Comparison of ENCODE assay signal across 8 cellular contexts in genomic region chr2:241315183-241315878, GRCh38. TPM values are rescaled to one million over a fixed set of nuclear protein-coding genes. Genes with fewer than 3 reads are reported as not detected.
DNase-seq lines count a peak whose midpoint lies in the region; ATAC-seq and TF ChIP-seq lines count a peak whose summit lies in the region.

TSS of gene HDLBP (minus strand) at chr2:241315672. CDS start at chr2:241266869, 48,803 bp downstream.

- peak within 1 kb of the TSS; percentile 100 for H3K4me3 Mint-ChIP-seq in activated CD4-positive, alpha-beta T cell treated with anti-CD3 and anti-CD28 coated beads for 36 hours

- CTCF ChIA-PET in activated CD4-positive, alpha-beta T cell treated with anti-CD3 and anti-CD28 coated beads for 36 hours (lab: Charles Lee): interaction anchor here (0.5 to 1.2 kb wide), 6 partner anchors 13 to 411 kb away, joined by 3 to 6 read pairs (median 3); partner anchors contain the start of gene PASK

- peak; percentile 32 for TF ChIP-seq CTCF in choroid plexus epithelial cell (conservative IDR thresholded peaks at IDR 0.05; ENCODE audit: low read depth, low read length)

- POLR2A ChIA-PET in activated CD4-positive, alpha-beta T cell treated with anti-CD3 and anti-CD28 coated beads for 36 hours (lab: Charles Lee): interaction anchor here (0.6 to 1.1 kb wide), 4 partner anchors 13 to 327 kb away, joined by 3 to 4 read pairs (median 4); no protein-coding TSS in a partner anchor

- intact Hi-C loops in activated CD4-positive, alpha-beta T cell treated with anti-CD3 and anti-CD28 coated beads for 36 hours (cut with DNase I, micrococcal nuclease): loop anchor here (1.0 to 10.0 kb wide), 28 partner anchors 41 to 1911 kb away; partner anchors contain the start of genes DTYMK (in 2 of the 2), DUSP28 (in 2 of the 2), FARP2 (in 2 of the 2) and MTERF4 (in 2 of the 2)

- H3K4me3 ChIP-seq in choroid plexus epithelial cell (ENCODE audit: low read depth, low read length): peak within 1 kb of the TSS; percentile 94

- peak within 1 kb of the TSS; percentile 100 for H3K27ac Mint-ChIP-seq in activated CD4-positive, alpha-beta T cell treated with anti-CD3 and anti-CD28 coated beads for 36 hours

- peaks cover 71% of the 10 kb centered on the region for H3K4me1 Mint-ChIP-seq in activated CD4-positive, alpha-beta T cell treated with anti-CD3 and anti-CD28 coated beads for 36 hours

- H3K27me3 Mint-ChIP-seq in activated CD4-positive, alpha-beta T cell treated with anti-CD3 and anti-CD28 coated beads for 36 hours: no peaks in the 10 kb centered on the region

- peak; percentile 62 for ATAC-seq in HG03442 (IDR thresholded peaks at IDR 0.05; ENCODE audit: unreplicated experiment)
- peak; percentile 84 for ATAC-seq in activated CD4-positive, alpha-beta T cell treated with anti-CD3 and anti-CD28 coated beads for 36 hours

- H3K9me3 Mint-ChIP-seq in activated CD4-positive, alpha-beta T cell treated with anti-CD3 and anti-CD28 coated beads for 36 hours (ENCODE audit: low read depth): no peaks in the 10 kb centered on the region

- peak; percentile 98 for DNase-seq in Ammon's horn (ENCODE audit: low spot score)
- peak; percentile 97 for DNase-seq in GM19238 (ENCODE audit: insufficient read length, low spot score)
- peak; percentile 95 for DNase-seq in NCI-H510A treated with DMSO at 0.1 percent for 48 hours (lab: John Stamatoyannopoulos, UW)
- DNase-seq in activated CD4-positive, alpha-beta T cell treated with anti-CD3 and anti-CD28 coated beads for 36 hours: peak; percentile 100
- peak; percentile 100 for DNase-seq in choroid plexus epithelial cell (ENCODE audit: low read depth)
- DNase-seq in kidney tubule cell (ENCODE audit: low spot score): peak; percentile 99
- DNase-seq in stimulated activated CD4-positive, alpha-beta T cell treated with anti-CD3 and anti-CD28 coated beads, Interleukin-1b, Interleukin-23, amount 100 ng/mL, for 24 hours (ENCODE audit: low read depth in 4 of 4, low spot score in 1 of 4): peak; percentile 100

- peaks cover 34% of the 10 kb centered on the region for H3K36me3 Mint-ChIP-seq in activated CD4-positive, alpha-beta T cell treated with anti-CD3 and anti-CD28 coated beads for 36 hours (ENCODE audit: low read depth)

RNA-seq across cellular contexts. Expression of gene HDLBP, which starts in this region (rescaled TPM):
- total RNA-seq in activated CD4-positive, alpha-beta T cell treated with anti-CD3 and anti-CD28 coated beads for 36 hours: 100 to 1,000 TPM; 259 to 348 TPM

Comparison
In these comparisons a context has a peak if more than half of its experiments do, and no peak if none do; other contexts are left out.
1. Peak in every context shown above with its lines: DNase-seq, ATAC-seq and H3K4me3 ChIP-seq.